2 cellular contexts compared by ENCODE assay signal in the genomic region with DNA sequence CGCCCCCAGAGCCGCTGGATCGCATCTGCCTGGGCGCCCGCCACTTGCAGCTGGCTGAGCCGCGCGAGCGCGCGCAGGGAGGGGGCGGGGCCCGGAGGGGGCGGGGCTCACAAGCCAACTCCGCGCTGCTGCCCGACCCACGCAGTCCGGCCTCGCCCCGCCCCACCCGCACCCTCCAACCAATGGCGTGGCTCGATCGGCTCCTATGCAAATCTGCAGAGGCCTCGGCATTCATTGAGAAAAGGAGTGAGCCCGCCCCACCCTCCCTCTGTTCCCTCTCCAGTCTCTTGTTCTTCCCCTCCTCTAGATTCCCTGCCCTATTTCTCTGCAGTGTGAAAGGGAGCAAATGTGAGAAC.
TF ChIP-seq lines count a peak whose summit lies in the region.

ALK (minus strand) TSS at position 27 of the 356 bp plus-strand sequence. CDS start 927 bp downstream, outside the sequence.

TF ChIP-seq in HCT116, 20 proteins besides CTCF, POLR2A, EP300 and RAD21:
- TF ChIP-seq POLR2AphosphoS5 (IDR thresholded peaks at IDR 0.05; ENCODE audit: low read depth, low read length) (no peak), SIN3A (IDR thresholded peaks at IDR 0.05; ENCODE audit: low read depth) (no peak), ZBTB33 (IDR thresholded peaks at IDR 0.05; ENCODE audit: extremely low read depth, insufficient replicate concordance, low read length) (no peak), JUND (IDR thresholded peaks at IDR 0.05) (no peak), REST (IDR thresholded peaks at IDR 0.05; ENCODE audit: low read depth) (no peak), CBX3 (IDR thresholded peaks at IDR 0.05; ENCODE audit: low read depth) (no peak), EZH2phosphoT487 (IDR thresholded peaks at IDR 0.05; ENCODE audit: borderline replicate concordance) (no peak), ELF1 (IDR thresholded peaks at IDR 0.05; ENCODE audit: borderline replicate concordance, low read depth) (no peak), FOSL1 (IDR thresholded peaks at IDR 0.05; ENCODE audit: low read depth) (no peak), CEBPB (IDR thresholded peaks at IDR 0.05; ENCODE audit: low read depth) (no peak), EZH2 (IDR thresholded peaks at IDR 0.05) (no peak), ATF3 (IDR thresholded peaks at IDR 0.05) (no peak), ZFX (IDR thresholded peaks at IDR 0.05) (no peak), EGR1 (IDR thresholded peaks at IDR 0.05; ENCODE audit: low read depth) (no peak)

TF ChIP-seq in endothelial cell of umbilical vein, 7 proteins besides CTCF, POLR2A, EP300 and RAD21:
- TF ChIP-seq MYC (IDR thresholded peaks at IDR 0.05; ENCODE audit: low read depth, low read length) = no peak
- TF ChIP-seq MAX (IDR thresholded peaks at IDR 0.05; ENCODE audit: insufficient read depth, insufficient read length) = no peak
- no peak for TF ChIP-seq GATA2 (IDR thresholded peaks at IDR 0.05; ENCODE audit: insufficient read depth, insufficient read length, low read depth, low read length)
- TF ChIP-seq FOS (IDR thresholded peaks at IDR 0.05; ENCODE audit: borderline replicate concordance, insufficient read depth, low read length) = no peak
- no peak for TF ChIP-seq EZH2 (IDR thresholded peaks at IDR 0.05; ENCODE audit: borderline replicate concordance, low read depth, low read length, severe bottlenecking)
- no peak for TF ChIP-seq JUN (IDR thresholded peaks at IDR 0.05; ENCODE audit: borderline replicate concordance, insufficient read depth, insufficient read length, low read depth)
- no peak for TF ChIP-seq POLR2AphosphoS5 (IDR thresholded peaks at IDR 0.05; ENCODE audit: insufficient read depth, low read depth, low read length)
